ENCODE assay signal across 8 cellular contexts in genomic region chr4:93764647-93765246, GRCh38.
DNase-seq lines count a peak whose midpoint lies in the region; ATAC-seq and TF ChIP-seq lines count a peak whose summit lies in the region.

No MANE protein-coding gene starts in this region.

- in situ Hi-C loops in mammary epithelial cell (cut with MboI; ENCODE audit: low sequenced_read_pairs in 2 of 2) = no loop called here

- H3K36me3 ChIP-seq in BE2C = no peaks in the 10 kb centered on the region
- H3K36me3 ChIP-seq in mammary epithelial cell (ENCODE audit: insufficient read depth, low read length) = no peaks in the 10 kb centered on the region

- CTCF ChIA-PET in mammary epithelial cell (lab: Charles Lee; ENCODE audit: low non-redundant PET) = no interaction called here

- H3K9ac ChIP-seq in mammary epithelial cell (ENCODE audit: insufficient read depth, low read length) = no peak overlapping the region

- dilution Hi-C loops in mammary epithelial cell (cut with HindIII; ENCODE audit: low sequenced_read_pairs) = no loop called here

- TF ChIP-seq CTCF in BE2C (IDR thresholded peaks at IDR 0.05; ENCODE audit: low read depth, low read length) (peak; percentile 80), mammary epithelial cell (conservative IDR thresholded peaks at IDR 0.05 in 1 of 2, IDR thresholded peaks at IDR 0.05 in 1 of 2; ENCODE audit: extremely low read depth in 1 of 2, insufficient read depth in 1 of 2, low read depth in 1 of 2, low read length in 2 of 2) (peak; percentile 72 to 81)

- ATAC-seq in GM18511 (IDR thresholded peaks at IDR 0.05; ENCODE audit: unreplicated experiment) (peak; percentile 77), HG03064 (IDR thresholded peaks at IDR 0.05; ENCODE audit: low read depth, unreplicated experiment) (peak; percentile 76)

- H3K27ac ChIP-seq in mammary epithelial cell (ENCODE audit: insufficient read depth, low read depth, low read length) = no peak overlapping the region

- no peak overlapping the region for H3K4me3 ChIP-seq in BE2C (ENCODE audit: low read depth, low read length)
- no peak overlapping the region for H3K4me3 ChIP-seq in mammary epithelial cell (replicated peaks in 1 of 3; ENCODE audit: insufficient read depth in 1 of 3, low read depth in 2 of 3, low read length in 3 of 3)

- BruUV-seq in mammary epithelial cell (replicated peaks; lab: Mats Ljungman, UMichigan) = no TSS peak

- no peaks in the 10 kb centered on the region for H3K9me3 ChIP-seq in BE2C
- no peaks in the 10 kb centered on the region for H3K9me3 ChIP-seq in mammary epithelial cell (replicated peaks; ENCODE audit: insufficient read depth, low read length)

- peak; percentile 15 for DNase-seq in BE2C
- DNase-seq in NCI-H446 treated with DMSO at 0.1 percent for 48 hours (lab: John Stamatoyannopoulos, UW) = peak; percentile 52
- DNase-seq in mammary epithelial cell = peak; percentile 26
- peak; percentile 70 for DNase-seq in medulla oblongata (ENCODE audit: extremely low spot score)
- no peak for DNase-seq in NK-92 (lab: John Stamatoyannopoulos, UW; ENCODE audit: unreplicated experiment)
- DNase-seq in NCI-H524 treated with DMSO at 0.1 percent for 48 hours (lab: John Stamatoyannopoulos, UW) = no peak

- WGBS in mammary epithelial cell (ENCODE audit: low coverage, missing lambda C conversion rate) = 0% methylated on average over 5 of the region's 5 CpGs

- H3K4me2 ChIP-seq in mammary epithelial cell (ENCODE audit: insufficient read depth, low read depth, low read length) = no peak overlapping the region

- H2AFZ ChIP-seq in mammary epithelial cell (ENCODE audit: low read depth, low read length) = no peak overlapping the region

- intact Hi-C loops in mammary epithelial cell (cut with micrococcal nuclease) = loop anchor here (1.0 to 10.0 kb wide), 3 partner anchors 54 to 1592 kb away; no protein-coding TSS in a partner anchor

- no peaks in the 10 kb centered on the region for H4K20me1 ChIP-seq in mammary epithelial cell (ENCODE audit: insufficient read depth, low read length)

- H3K79me2 ChIP-seq in mammary epithelial cell (ENCODE audit: insufficient read depth, low read length) = no peaks in the 10 kb centered on the region

- H3K27me3 ChIP-seq in BE2C (peaks cover 13% of the 10 kb centered on the region), mammary epithelial cell (ENCODE audit: insufficient read depth, low read length) (peaks cover 2% of the 10 kb centered on the region)

- H3K4me1 ChIP-seq in BE2C (peaks cover 6% of the 10 kb centered on the region; the same call in 1 of the 2 replicates), mammary epithelial cell (ENCODE audit: insufficient read depth, low read length) (no peaks in the 10 kb centered on the region)

Comparison
In these comparisons a context has a peak if more than half of its experiments do, and no peak if none do; other contexts are left out.
1. DNase-seq: peak in BE2C (single experiment), NCI-H446 treated with DMSO at 0.1 percent for 48 hours (single experiment), mammary epithelial cell (single experiment) and medulla oblongata (single experiment); none in NK-92 (single experiment) and NCI-H524 treated with DMSO at 0.1 percent for 48 hours (single experiment).